ENCODE assay signal across 1 cellular context in genomic region chr1:205810448-205811157, GRCh38.
TF ChIP-seq lines count a peak whose summit lies in the region.

No MANE protein-coding gene starts in this region.

TF ChIP-seq in HepG2, 621 proteins besides CTCF, POLR2A, EP300 and RAD21:
- no peak for TF ChIP-seq ZNF354B (CRISPR knock-in tag; IDR thresholded peaks at IDR 0.05)
- TF ChIP-seq BHLHE40 (IDR thresholded peaks at IDR 0.05; ENCODE audit: low read length), result no peak
- TF ChIP-seq XRCC5 (optimal IDR thresholded peaks at IDR 0.05; ENCODE audit: low read length), result peak; percentile 26
- no peak for TF ChIP-seq PCBP1 (IDR thresholded peaks at IDR 0.05; ENCODE audit: borderline replicate concordance, low read depth, low read length)
